ENCODE assay signal across 19 cellular contexts in the genomic region with DNA sequence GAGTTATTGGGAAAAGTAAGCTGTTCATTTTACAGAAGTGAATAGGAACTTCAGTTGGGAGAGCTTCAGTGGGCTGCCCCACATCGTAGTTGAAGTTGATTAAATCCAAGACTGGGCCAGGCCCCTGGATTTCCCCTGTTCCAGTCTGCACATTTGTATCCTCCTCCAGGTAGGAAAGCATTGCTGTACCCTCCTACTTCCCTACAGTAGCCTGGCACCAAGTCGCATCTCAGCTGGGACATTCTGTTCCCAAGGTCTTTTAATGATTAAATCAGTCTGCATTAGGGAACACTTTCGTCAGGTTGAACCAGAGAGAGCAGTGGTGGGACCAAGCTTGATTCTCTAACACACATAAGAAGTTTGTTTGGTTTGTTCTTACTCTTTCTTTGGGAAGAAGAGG.
DNase-seq lines count a peak whose midpoint lies in the region; ATAC-seq, FAIRE-seq and TF ChIP-seq lines count a peak whose summit lies in the region.
"Had no signal": no experiment of that assay in that cellular context is flagged by ENCODE, and none has a peak within 500 bp of the region (broad histone marks: within the 10 kb centered on the region; RNA-seq: fewer than 3 reads in every experiment).

No MANE protein-coding gene starts in this region.

- intact Hi-C loops in HepG2 (cut with micrococcal nuclease; ENCODE audit: unreplicated experiment) (no loop called here), right lobe of liver (cut with DNase I) (no loop called here), gastrocnemius medialis (cut with DNase I; ENCODE audit: low total_unique reads) (no loop called here), vagina (cut with DNase I) (no loop called here)

- no peak for FAIRE-seq in HepG2 (lab: Jason Lieb, UNC)
- FAIRE-seq: A549, GM12892, GM18507 had no signal

- H3K4me2 ChIP-seq in HepG2 (ENCODE audit: low read depth, low read length): no peak overlapping the region
- H3K4me2 ChIP-seq: A549, BLaER1 had no signal

- TF ChIP-seq POLR2A in HepG2 (IDR thresholded peaks at IDR 0.05; ENCODE audit: insufficient read depth in 1 of 2, low read depth in 2 of 2, low read length in 2 of 2) (no peak), right lobe of liver (IDR thresholded peaks at IDR 0.05) (no peak), gastrocnemius medialis (IDR thresholded peaks at IDR 0.05) (no peak), vagina (IDR thresholded peaks at IDR 0.05) (no peak)

- no peak overlapping the region for H2AFZ ChIP-seq in HepG2 (ENCODE audit: low read length)
- H2AFZ ChIP-seq: GM23248 had no signal

- CTCF ChIA-PET in HepG2 (lab: Yijun Ruan, JAX; ENCODE audit: low intra/inter-chr PET ratio, low total read pairs): no interaction called here

- H3K36me3 ChIP-seq in liver (ENCODE audit: control insufficient read depth in 4 of 4, insufficient read depth in 3 of 4, low read depth in 1 of 4, low read length in 3 of 4) (no peaks in the 10 kb centered on the region), HepG2 (replicated peaks in 1 of 2; ENCODE audit: control insufficient read depth in 1 of 2, insufficient read depth in 2 of 2, low read length in 2 of 2) (no peaks in the 10 kb centered on the region), right lobe of liver (no peaks in the 10 kb centered on the region), gastrocnemius medialis (no peaks in the 10 kb centered on the region), vagina (no peaks in the 10 kb centered on the region)
- H3K36me3 ChIP-seq: BLaER1, HAP-1 had no signal

- no peaks in the 10 kb centered on the region for H3K27me3 ChIP-seq in liver (ENCODE audit: control insufficient read depth in 4 of 4, insufficient read depth in 4 of 4, low read length in 3 of 4)
- no peaks in the 10 kb centered on the region for H3K27me3 ChIP-seq in HepG2 (ENCODE audit: control insufficient read depth in 1 of 2, insufficient read depth in 2 of 2, low read length in 2 of 2)
- H3K27me3 ChIP-seq in right lobe of liver: no peaks in the 10 kb centered on the region
- no peaks in the 10 kb centered on the region for H3K27me3 ChIP-seq in gastrocnemius medialis
- H3K27me3 ChIP-seq in vagina: no peaks in the 10 kb centered on the region
- H3K27me3 ChIP-seq: BLaER1 had no signal

- TF ChIP-seq CTCF in liver (IDR thresholded peaks at IDR 0.05; ENCODE audit: low read depth, low read length, missing input control) (no peak), HepG2 (CRISPR knock-in tag; IDR thresholded peaks at IDR 0.05) (no peak), right lobe of liver (IDR thresholded peaks at IDR 0.05) (no peak), gastrocnemius medialis (IDR thresholded peaks at IDR 0.05 in 4 of 5, conservative IDR thresholded peaks at IDR 0.05 in 1 of 5) (no peak), vagina (IDR thresholded peaks at IDR 0.05) (no peak)

- BruUV-seq in HepG2 (replicated peaks; lab: Mats Ljungman, UMichigan): no TSS peak

- TF ChIP-seq EP300 in HepG2 (IDR thresholded peaks at IDR 0.05; ENCODE audit: low read depth in 2 of 2, low read length in 2 of 2) (no peak), HepG2 (CRISPR knock-in tag; IDR thresholded peaks at IDR 0.05; ENCODE audit: borderline replicate concordance) (no peak)

- TF ChIP-seq RAD21 in liver (IDR thresholded peaks at IDR 0.05): peak in 1 of 2 donors; percentile 22
- no peak for TF ChIP-seq RAD21 in HepG2 (CRISPR knock-in tag; IDR thresholded peaks at IDR 0.05)

- DNase-seq in HepG2 (ENCODE audit: low spot score) (no peak), right lobe of liver (peak in 1 of 3 donors; percentile 46), gastrocnemius medialis (no peak), AG20443 (ENCODE audit: low spot score) (no peak), vagina (ENCODE audit: extremely low spot score in 2 of 2) (no peak), KG1 (lab: John Stamatoyannopoulos, UW) (no peak)
- DNase-seq: CD4-positive, alpha-beta memory T cell; DMS153; DMS79; GDM1; GM23248 had no signal

- H3K4me3 ChIP-seq in liver (ENCODE audit: low read depth in 1 of 3, low read length in 3 of 3) (no peak overlapping the region), HepG2 (replicated peaks in 1 of 3; ENCODE audit: insufficient read depth in 1 of 3, low read depth in 2 of 3, low read length in 3 of 3) (no peak overlapping the region), right lobe of liver (no peak overlapping the region), gastrocnemius medialis (no peak overlapping the region), vagina (no peak overlapping the region)
- H3K4me3 ChIP-seq: A549, BLaER1, GM23248, HAP-1 had no signal

- in situ Hi-C loops in HepG2 (cut with HindIII; ENCODE audit: extremely low pct_ligation_motif_present, low pct_unique_long_range_greater_than_20kb) (no loop called here), gastrocnemius medialis (cut with MboI; ENCODE audit: low sequenced_read_pairs in 4 of 4) (no loop called here)

- H3K4me1 ChIP-seq in liver (ENCODE audit: control insufficient read depth in 4 of 4, insufficient read depth in 4 of 4, low read length in 3 of 4) (peaks cover 0 to 35% (median 7%) of the 10 kb centered on the region in 4 donors), HepG2 (ENCODE audit: insufficient read depth, low read length) (no peaks in the 10 kb centered on the region), right lobe of liver (peaks cover 0 to 13% (median 5%) of the 10 kb centered on the region in 4 donors), gastrocnemius medialis (peaks cover 3 to 5% of the 10 kb centered on the region in 2 donors), vagina (no peaks in the 10 kb centered on the region)
- H3K4me1 ChIP-seq: A549, BLaER1, HAP-1 had no signal

- H3K79me2 ChIP-seq in HepG2 (ENCODE audit: insufficient read depth, low read length): no peaks in the 10 kb centered on the region

- WGBS in liver: 56% methylated on average over 3 of the region's 3 CpGs
- WGBS in HepG2 (ENCODE audit: low lambda C conversion rate): 21% methylated on average over 3 of the region's 3 CpGs
- WGBS in right lobe of liver (ENCODE audit: insufficient coverage, low coverage, low lambda C conversion rate, missing lambda C conversion rate): 37% methylated on average over 2 of the region's 3 CpGs

- ATAC-seq in HepG2 (no peak), right lobe of liver (peak; percentile 13 to 68 (median 38)), gastrocnemius medialis (peak; percentile 39 to 58), HG02973 (IDR thresholded peaks at IDR 0.05; ENCODE audit: unreplicated experiment) (no peak)
- ATAC-seq: A549 had no signal

- H3K9me3 ChIP-seq in liver (ENCODE audit: control insufficient read depth in 4 of 4, low read length in 3 of 4): no peaks in the 10 kb centered on the region
- no peaks in the 10 kb centered on the region for H3K9me3 ChIP-seq in HepG2 (ENCODE audit: low read length)
- H3K9me3 ChIP-seq in right lobe of liver: no peaks in the 10 kb centered on the region
- H3K9me3 ChIP-seq in gastrocnemius medialis: no peaks in the 10 kb centered on the region
- no peaks in the 10 kb centered on the region for H3K9me3 ChIP-seq in vagina
- H3K9me3 ChIP-seq: A549, BLaER1, HAP-1 had no signal

- no peaks in the 10 kb centered on the region for H4K20me1 ChIP-seq in HepG2 (ENCODE audit: insufficient read depth, low read length)
- H4K20me1 ChIP-seq: BLaER1 had no signal

- H3K27ac ChIP-seq in liver (ENCODE audit: low read depth in 1 of 2, low read length in 2 of 2): no peak overlapping the region
- no peak overlapping the region for H3K27ac ChIP-seq in HepG2 (ENCODE audit: extremely low read length, insufficient read depth, low read length)
- H3K27ac ChIP-seq in right lobe of liver: peak overlapping the region in 2 of 3 donors; percentile 12 to 17
- H3K27ac ChIP-seq in gastrocnemius medialis: no peak overlapping the region
- no peak overlapping the region for H3K27ac ChIP-seq in vagina
- H3K27ac ChIP-seq: 22Rv1, A549, BLaER1, GM23248 had no signal

- POLR2A ChIA-PET in HepG2 (lab: Yijun Ruan, JAX): no interaction called here

- H3K9ac ChIP-seq in liver (ENCODE audit: low read depth in 1 of 2, low read length in 2 of 2) (no peak overlapping the region), HepG2 (ENCODE audit: insufficient read depth, low read depth, low read length) (no peak overlapping the region)
- H3K9ac ChIP-seq: BLaER1, GM23248 had no signal

TF ChIP-seq in liver, 16 proteins besides CTCF, POLR2A, EP300 and RAD21:
- TF ChIP-seq RXRA (IDR thresholded peaks at IDR 0.05): peak; percentile 20 to 25
- peak; percentile 20 to 43 for TF ChIP-seq HNF4A (conservative IDR thresholded peaks at IDR 0.05)
- TF ChIP-seq FOXA1 (IDR thresholded peaks at IDR 0.05): no peak
- peak; percentile 61 for TF ChIP-seq SP1 (IDR thresholded peaks at IDR 0.05)
- no peak for TF ChIP-seq YY1 (IDR thresholded peaks at IDR 0.05)
TF ChIP-seq in liver: peak in this region for 3.

TF ChIP-seq in HepG2, 621 proteins besides CTCF, POLR2A, EP300 and RAD21 (continues in another document):
- TF ChIP-seq, protein P1, sequence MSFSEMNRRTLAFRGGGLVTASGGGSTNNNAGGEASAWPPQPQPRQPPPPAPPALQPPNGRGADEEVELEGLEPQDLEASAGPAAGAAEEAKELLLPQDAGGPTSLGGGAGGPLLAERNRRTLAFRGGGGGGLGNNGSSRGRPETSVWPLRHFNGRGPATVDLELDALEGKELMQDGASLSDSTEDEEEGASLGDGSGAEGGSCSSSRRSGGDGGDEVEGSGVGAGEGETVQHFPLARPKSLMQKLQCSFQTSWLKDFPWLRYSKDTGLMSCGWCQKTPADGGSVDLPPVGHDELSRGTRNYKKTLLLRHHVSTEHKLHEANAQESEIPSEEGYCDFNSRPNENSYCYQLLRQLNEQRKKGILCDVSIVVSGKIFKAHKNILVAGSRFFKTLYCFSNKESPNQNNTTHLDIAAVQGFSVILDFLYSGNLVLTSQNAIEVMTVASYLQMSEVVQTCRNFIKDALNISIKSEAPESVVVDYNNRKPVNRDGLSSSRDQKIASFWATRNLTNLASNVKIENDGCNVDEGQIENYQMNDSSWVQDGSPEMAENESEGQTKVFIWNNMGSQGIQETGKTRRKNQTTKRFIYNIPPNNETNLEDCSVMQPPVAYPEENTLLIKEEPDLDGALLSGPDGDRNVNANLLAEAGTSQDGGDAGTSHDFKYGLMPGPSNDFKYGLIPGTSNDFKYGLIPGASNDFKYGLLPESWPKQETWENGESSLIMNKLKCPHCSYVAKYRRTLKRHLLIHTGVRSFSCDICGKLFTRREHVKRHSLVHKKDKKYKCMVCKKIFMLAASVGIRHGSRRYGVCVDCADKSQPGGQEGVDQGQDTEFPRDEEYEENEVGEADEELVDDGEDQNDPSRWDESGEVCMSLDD (CRISPR knock-in tag; IDR thresholded peaks at IDR 0.05; ENCODE audit: borderline replicate concordance): no peak
- TF ChIP-seq U2AF1 (optimal IDR thresholded peaks at IDR 0.05; ENCODE audit: low read depth, low read length) (no peak), KDM5B (CRISPR knock-in tag; IDR thresholded peaks at IDR 0.05; ENCODE audit: borderline replicate concordance) (no peak), SRF (IDR thresholded peaks at IDR 0.05; ENCODE audit: low read depth, low read length) (no peak), NFKB2 (CRISPR knock-in tag; IDR thresholded peaks at IDR 0.05; ENCODE audit: borderline replicate concordance) (no peak), SMARCE1 (IDR thresholded peaks at IDR 0.05; ENCODE audit: borderline replicate concordance) (no peak), ZNF224 (CRISPR knock-in tag; IDR thresholded peaks at IDR 0.05) (no peak), ZC3H4 (CRISPR knock-in tag; IDR thresholded peaks at IDR 0.05; ENCODE audit: borderline replicate concordance) (no peak), TCF7L2 (IDR thresholded peaks at IDR 0.05; ENCODE audit: low read depth, low read length) (no peak)

Comparison
In these comparisons a context has a peak if more than half of its experiments do, and no peak if none do; other contexts are left out.
1. H3K27ac ChIP-seq: peak in right lobe of liver (2 of 3); none in liver (0 of 2), HepG2 (single experiment), gastrocnemius medialis (0 of 4) and vagina (single experiment).
2. ATAC-seq: peak in right lobe of liver (4 of 4) and gastrocnemius medialis (2 of 2); none in HepG2 (single experiment) and HG02973 (single experiment).